ENCODE assay signal across 18 cellular contexts in genomic region chr9:86549434-86549833, GRCh38.
DNase-seq lines count a peak whose midpoint lies in the region; TF ChIP-seq lines count a peak whose summit lies in the region.
"Had no signal": no experiment of that assay in that cellular context is flagged by ENCODE, and none has a peak within 500 bp of the region (broad histone marks: within the 10 kb centered on the region; RNA-seq: fewer than 3 reads in every experiment).

No MANE protein-coding gene starts in this region.

- POLR2A ChIA-PET in A673 (lab: Charles Lee; ENCODE audit: low non-redundant PET): no interaction called here
- POLR2A ChIA-PET in HEK293 (lab: Yijun Ruan, JAX): no interaction called here

- H3K4me3 ChIP-seq in A673 (ENCODE audit: low read depth, low read length, poor library complexity, severe bottlenecking) (no peak overlapping the region), HEK293 (ENCODE audit: low read depth, low read length) (no peak overlapping the region), fibroblast of villous mesenchyme (ENCODE audit: low read depth, low read length) (no peak overlapping the region), suprapubic skin (no peak overlapping the region)
- H3K4me3 ChIP-seq: Peyer's patch, upper lobe of right lung had no signal

- intact Hi-C loops in A673 (cut with micrococcal nuclease; ENCODE audit: unreplicated experiment): loop anchor here (5.0 kb wide), 2 partner anchors 62 to 98 kb away; no protein-coding TSS in a partner anchor

- BruUV-seq in A673 (replicated peaks; lab: Mats Ljungman, UMichigan): no TSS peak

- no peak for TF ChIP-seq CTCF in A673 (conservative IDR thresholded peaks at IDR 0.05; ENCODE audit: low read depth, low read length)
- TF ChIP-seq CTCF in HEK293 (tag by site-specific recombination; IDR thresholded peaks at IDR 0.05): no peak
- TF ChIP-seq CTCF in fibroblast of villous mesenchyme (IDR thresholded peaks at IDR 0.05; ENCODE audit: insufficient read depth, low read depth, low read length): no peak
- no peak for TF ChIP-seq CTCF in suprapubic skin (IDR thresholded peaks at IDR 0.05)
- no peak for TF ChIP-seq CTCF in GM10266 (IDR thresholded peaks at IDR 0.05; ENCODE audit: control insufficient read depth, insufficient read depth, low read depth, missing control alignments)

- H3K27ac ChIP-seq in A673 (ENCODE audit: low read depth, low read length, poor library complexity, severe bottlenecking) (peak overlapping the region; percentile 96), HEK293 (ENCODE audit: extremely low read depth, low read depth, low read length) (no peak overlapping the region), suprapubic skin (no peak overlapping the region)
- H3K27ac ChIP-seq: Peyer's patch, upper lobe of right lung had no signal

- no peaks in the 10 kb centered on the region for H3K9me3 ChIP-seq in A673 (ENCODE audit: low read depth, low read length, poor library complexity, severe bottlenecking)
- H3K9me3 ChIP-seq in HEK293 (ENCODE audit: control insufficient read depth, insufficient read depth, low read depth, low read length): no peaks in the 10 kb centered on the region
- no peaks in the 10 kb centered on the region for H3K9me3 ChIP-seq in suprapubic skin
- H3K9me3 ChIP-seq: Caco-2, Peyer's patch, upper lobe of right lung had no signal

- WGBS in suprapubic skin: 91% methylated on average over 2 of the region's 2 CpGs

- H3K4me1 ChIP-seq in A673 (ENCODE audit: insufficient read depth, low read length, poor library complexity, severe bottlenecking) (peaks cover 74% of the 10 kb centered on the region), HEK293 (ENCODE audit: control insufficient read depth, insufficient read depth, low read length) (0 out of 2 replicates have a peak, but pooled peaks cover 2% of the 10 kb centered on the region), suprapubic skin (peaks cover 3% of the 10 kb centered on the region)
- H3K4me1 ChIP-seq: Caco-2, Peyer's patch, upper lobe of right lung had no signal

- CTCF ChIA-PET in A673 (lab: Charles Lee) (no interaction called here), HEK293 (lab: Yijun Ruan, JAX) (interaction anchor here (1.1 kb wide), 1 partner anchor 410 kb away, joined by 3 read pairs; no protein-coding TSS in a partner anchor)

- peak; percentile 99 for DNase-seq in A673 (ENCODE audit: low spot score)
- peak; percentile 81 for DNase-seq in amniotic stem cell (lab: John Stamatoyannopoulos, UW)
- peak; percentile 81 for DNase-seq in fibroblast of villous mesenchyme (ENCODE audit: low read depth)
- DNase-seq in NCI-H2196 treated with DMSO at 0.1 percent for 48 hours (lab: John Stamatoyannopoulos, UW; ENCODE audit: unreplicated experiment): no peak
- no peak for DNase-seq in COLO829 (ENCODE audit: low spot score)
- DNase-seq in suprapubic skin (ENCODE audit: low spot score in 2 of 2): no peak
- no peak for DNase-seq in GM10266 (ENCODE audit: extremely low spot score)
- DNase-seq: 8988T; activated CD4-positive, CD25-positive, alpha-beta regulatory T cell treated with anti-CD3 and anti-CD28 coated beads, Interleukin-2, amount 50 U/mL, for 72 hours; Caco-2; naive B cell; NCI-H1436 treated with DMSO at 0.1 percent for 48 hours; NCI-H510A treated with DMSO at 0.1 percent for 48 hours; Peyer's patch; stimulated activated CD4-positive, alpha-beta T cell treated with anti-CD3 and anti-CD28 coated beads, Interleukin-2, amount 100 ng/mL, for 48 hours; T-helper 1 cell; upper lobe of right lung had no signal

- no peak for TF ChIP-seq EP300 in suprapubic skin (IDR thresholded peaks at IDR 0.05)

- no peak for TF ChIP-seq POLR2A in suprapubic skin (IDR thresholded peaks at IDR 0.05)

- H3K36me3 ChIP-seq in A673 (ENCODE audit: insufficient read depth, low read length, poor library complexity, severe bottlenecking): no peaks in the 10 kb centered on the region
- H3K36me3 ChIP-seq in HEK293 (ENCODE audit: control insufficient read depth in 2 of 2, insufficient read depth in 1 of 2, low read length in 2 of 2): no peaks in the 10 kb centered on the region
- H3K36me3 ChIP-seq in suprapubic skin: no peaks in the 10 kb centered on the region
- H3K36me3 ChIP-seq: Peyer's patch, upper lobe of right lung had no signal

- no peaks in the 10 kb centered on the region for H3K27me3 ChIP-seq in A673 (replicated peaks; ENCODE audit: insufficient read depth, low read depth, low read length, poor library complexity)
- no peaks in the 10 kb centered on the region for H3K27me3 ChIP-seq in suprapubic skin
- H3K27me3 ChIP-seq: Peyer's patch, upper lobe of right lung had no signal

TF ChIP-seq in HEK293, 187 proteins besides CTCF, POLR2A, EP300 and RAD21:
- TF ChIP-seq ZNF621 (tag by site-specific recombination; IDR thresholded peaks at IDR 0.05) (no peak), ZNF558 (tag by site-specific recombination; IDR thresholded peaks at IDR 0.05) (no peak), ZNF768 (tag by site-specific recombination; IDR thresholded peaks at IDR 0.05) (no peak), ZNF2 (tag by site-specific recombination; IDR thresholded peaks at IDR 0.05) (no peak), ZBTB44 (tag by site-specific recombination; IDR thresholded peaks at IDR 0.05) (0 out of 2 replicates have a peak, but pooled peaks have one; percentile 18), GLI2 (tag by site-specific recombination; IDR thresholded peaks at IDR 0.05; ENCODE audit: borderline replicate concordance, low read depth) (no peak), ZNF433 (tag by site-specific recombination; IDR thresholded peaks at IDR 0.05; ENCODE audit: low read depth) (no peak)

Comparison
In these comparisons a context has a peak if more than half of its experiments do, and no peak if none do; other contexts are left out.
1. DNase-seq: peak in A673 (single experiment), amniotic stem cell (single experiment) and fibroblast of villous mesenchyme (single experiment); none in NCI-H2196 treated with DMSO at 0.1 percent for 48 hours (single experiment), COLO829 (single experiment), suprapubic skin (0 of 2) and GM10266 (single experiment).